ENCODE assay signal across 23 cellular contexts in genomic region chr2:77642339-77642738, GRCh38.
"Had no signal": no experiment of that assay in that cellular context is flagged by ENCODE, and none has a peak within 500 bp of the region (broad histone marks: within the 10 kb centered on the region; RNA-seq: fewer than 3 reads in every experiment).

No MANE protein-coding gene starts in this region.

- H3K4me3 ChIP-seq: dorsolateral prefrontal cortex, lung, ovary, smooth muscle cell, stomach, testis, tibial artery had no signal

- DNase-seq: dorsolateral prefrontal cortex; effector CD4-positive, alpha-beta T cell; hypothalamus; immature natural killer cell; islet precursor cell; natural killer cell; occipital lobe; ovary; retina; stimulated activated CD4-positive, alpha-beta T cell treated with anti-CD3 and anti-CD28 coated beads, Interleukin-12 subunit alpha, Interleukin-12 subunit beta, amount 100 ng/mL, for 4 hours; stimulated activated CD4-positive, alpha-beta T cell treated with anti-CD3 and anti-CD28 coated beads, Interleukin-1b, Interleukin-23, amount 100 ng/mL, for 48 hours; stimulated activated CD4-positive, alpha-beta T cell treated with anti-CD3 and anti-CD28 coated beads, Interleukin-4, amount 100 ng/mL, for 1 hour; stimulated activated naive CD4-positive, alpha-beta T cell treated with Interleukin-2 at 50 U/mL for 16 hours; stomach; testis; tibial artery had no signal

- FAIRE-seq: colon, frontal cortex, urothelium cell line had no signal

- H3K27ac ChIP-seq: dorsolateral prefrontal cortex, ovary, stomach, testis, tibial artery had no signal

- ATAC-seq: natural killer cell; sciatic nerve; stimulated activated effector memory CD8-positive, alpha-beta T cell treated with anti-CD3 and anti-CD28 coated beads, Interleukin-12 subunit alpha, Interleukin-12 subunit beta, amount 100 ng/mL, for 72 hours had no signal

- H3K4me1 ChIP-seq: stomach, testis, tibial artery had no signal

- H3K27me3 ChIP-seq: dorsolateral prefrontal cortex, ovary, stomach, testis, tibial artery had no signal

- H3K9me3 ChIP-seq: ovary, testis had no signal

- H3K36me3 ChIP-seq: ovary, stomach, tibial artery had no signal
